In genomic region chr10:98365698-98366530, GRCh38 we compare ENCODE assay signal across 24 cellular contexts. TPM values are rescaled to one million over a fixed set of nuclear protein-coding genes. Genes with fewer than 3 reads are reported as not detected.
A peak's percentile ranks its signal among the peaks of the same experiment; 100 is the strongest.
DNase-seq lines count a peak whose midpoint lies in the region; ATAC-seq, FAIRE-seq and TF ChIP-seq lines count a peak whose summit lies in the region.
"Had no signal": no experiment of that assay in that cellular context is flagged by ENCODE, and none has a peak within 500 bp of the region (broad histone marks: within the 10 kb centered on the region; RNA-seq: fewer than 3 reads in every experiment).

No MANE protein-coding gene starts in this region.

- H3K27ac ChIP-seq in PC-9 (peak overlapping the region; percentile 91), suprapubic skin (peak overlapping the region; percentile 55)
- H3K27ac ChIP-seq: Peyer's patch had no signal

- peak; percentile 52 for FAIRE-seq in bronchial epithelial cell (lab: Jason Lieb, UNC)
- FAIRE-seq: D721Med, GM12892, H1, HepG2 had no signal

- peaks cover 25% of the 10 kb centered on the region for H3F3A ChIP-seq in PC-9 (ENCODE audit: insufficient read depth, low read depth)

- no peaks in the 10 kb centered on the region for H3K79me2 ChIP-seq in PC-9 (ENCODE audit: low read depth)

- no peaks in the 10 kb centered on the region for H3K9me3 Mint-ChIP-seq in T-cell
- H3K9me3 Mint-ChIP-seq: CD4-positive, CD25-positive, alpha-beta regulatory T cell; HFFc6 had no signal

- DNase-seq in PC-9 (peak; percentile 50 to 79), bronchial epithelial cell (ENCODE audit: low read depth) (peak; percentile 39), mucosa of gallbladder (ENCODE audit: low spot score) (peak; percentile 62), suprapubic skin (ENCODE audit: low spot score in 2 of 2) (no peak), T-cell (no peak), NCI-H1436 (lab: John Stamatoyannopoulos, UW) (no peak)
- no peak for DNase-seq in activated naive CD4-positive, alpha-beta T cell treated with Interleukin-2 at 50 U/mL for 16 hours
- DNase-seq: ACHN; CD4-positive, CD25-positive, alpha-beta regulatory T cell; DND-41; GDM1; HFFc6; Karpas-422; NCI-H1930; NCI-H2171 treated with DMSO at 0.1 percent for 48 hours; NCI-H510A; NCI-H82; Peyer's patch; SHP77 treated with DMSO at 0.1 percent for 48 hours had no signal

- H3K27me3 ChIP-seq in PC-9 (ENCODE audit: insufficient read depth, low read depth) (no peaks in the 10 kb centered on the region), bronchial epithelial cell (ENCODE audit: control insufficient read depth, insufficient read depth, low read length) (no peaks in the 10 kb centered on the region), suprapubic skin (no peaks in the 10 kb centered on the region)
- H3K27me3 ChIP-seq: Peyer's patch had no signal

- no peaks in the 10 kb centered on the region for H3K36me3 Mint-ChIP-seq in T-cell
- H3K36me3 Mint-ChIP-seq: CD4-positive, CD25-positive, alpha-beta regulatory T cell had no signal

- H3K36me3 ChIP-seq in PC-9 (ENCODE audit: low read depth) (no peaks in the 10 kb centered on the region), bronchial epithelial cell (ENCODE audit: control insufficient read depth, insufficient read depth, low read length) (no peaks in the 10 kb centered on the region), suprapubic skin (no peaks in the 10 kb centered on the region)
- H3K36me3 ChIP-seq: Peyer's patch had no signal

- H3K9me2 ChIP-seq in PC-9 (ENCODE audit: insufficient read depth), result no peaks in the 10 kb centered on the region

- peaks cover 69% of the 10 kb centered on the region for H3K4me1 ChIP-seq in PC-9 (replicated peaks; ENCODE audit: insufficient read depth)
- H3K4me1 ChIP-seq in suprapubic skin, result peaks cover 37% of the 10 kb centered on the region
- H3K4me1 ChIP-seq: Peyer's patch had no signal

- no peaks in the 10 kb centered on the region for H4K20me1 ChIP-seq in PC-9 (ENCODE audit: insufficient read depth)

- ATAC-seq in T-cell (replicated peaks in 1 of 4), result no peak
- ATAC-seq in HG02852 (IDR thresholded peaks at IDR 0.05; ENCODE audit: unreplicated experiment), result no peak
- ATAC-seq: HepG2 had no signal

- peak overlapping the region; percentile 74 for H3K4me2 ChIP-seq in PC-9

- no peak overlapping the region for H3K4me3 Mint-ChIP-seq in T-cell
- H3K4me3 Mint-ChIP-seq: CD4-positive, CD25-positive, alpha-beta regulatory T cell; HFFc6 had no signal

- no peak overlapping the region for H3K27ac Mint-ChIP-seq in T-cell
- H3K27ac Mint-ChIP-seq: CD4-positive, CD25-positive, alpha-beta regulatory T cell; HFFc6 had no signal

- H3K4me3 ChIP-seq in PC-9, result peak overlapping the region; percentile 21; the same call in 1 of the 2 replicates
- no peak overlapping the region for H3K4me3 ChIP-seq in bronchial epithelial cell (ENCODE audit: low read depth, low read length)
- no peak overlapping the region for H3K4me3 ChIP-seq in suprapubic skin
- H3K4me3 ChIP-seq: Peyer's patch had no signal

- H3K9me3 ChIP-seq in PC-9 (ENCODE audit: insufficient read depth, low read depth) (no peaks in the 10 kb centered on the region), suprapubic skin (no peaks in the 10 kb centered on the region)
- H3K9me3 ChIP-seq: Peyer's patch had no signal

- H3K27me3 Mint-ChIP-seq in T-cell, result peaks cover 4 to 9% of the 10 kb centered on the region in 2 donors

- POLR2A ChIA-PET in PC-9 (lab: Charles Lee; ENCODE audit: unreplicated experiment), result no interaction called here
- POLR2A ChIA-PET in T-cell (lab: Charles Lee), result no interaction called here

- no peak for TF ChIP-seq POLR2A in suprapubic skin (IDR thresholded peaks at IDR 0.05)

- WGBS in suprapubic skin, result 89% methylated on average over 17 of the region's 18 CpGs

- H2AFZ ChIP-seq in PC-9, result peak overlapping the region; percentile 67

- CTCF ChIA-PET in PC-9 (lab: Charles Lee), result no interaction called here
- CTCF ChIA-PET in T-cell (lab: Charles Lee), result no interaction called here

- peaks cover 0 to 5% (median 4%) of the 10 kb centered on the region in 3 donors for H3K4me1 Mint-ChIP-seq in T-cell

- BruUV-seq in PC-9 (replicated peaks; lab: Mats Ljungman, UMichigan), result no TSS peak

- intact Hi-C loops in PC-9 (cut with micrococcal nuclease; ENCODE audit: unreplicated experiment), result no loop called here

- TF ChIP-seq CTCF in PC-9 (conservative IDR thresholded peaks at IDR 0.05), result no peak
- no peak for TF ChIP-seq CTCF in bronchial epithelial cell (IDR thresholded peaks at IDR 0.05; ENCODE audit: insufficient read depth, low read length, severe bottlenecking)
- no peak for TF ChIP-seq CTCF in suprapubic skin (IDR thresholded peaks at IDR 0.05)

- TF ChIP-seq EP300 in suprapubic skin (IDR thresholded peaks at IDR 0.05), result no peak

RNA-seq across cellular contexts. Expression of gene PYROXD2, which starts 49.1 kb away (rescaled TPM):
- total RNA-seq in PC-9 (2021) (28.0 and 28.2 TPM in 2 replicates), bronchial epithelial cell (0.77 and 1.1 TPM in 2 replicates), mucosa of gallbladder (23.1 TPM), suprapubic skin (10 to 100 TPM in 1 of 4 donors, 1 to 10 TPM in 3; 4.3 to 20.3 (median 5.2) TPM), T-cell (10 to 100 TPM; 16.4 to 27.5 (median 20.0) TPM)

Comparison
In these comparisons a context has a peak if more than half of its experiments do, and no peak if none do; other contexts are left out.
1. DNase-seq: peak in PC-9 (2 of 2), bronchial epithelial cell (single experiment) and mucosa of gallbladder (single experiment); none in suprapubic skin (0 of 2), T-cell (0 of 34), activated naive CD4-positive, alpha-beta T cell treated with Interleukin-2 at 50 U/mL for 16 hours (single experiment) and NCI-H1436 (single experiment).